ENCODE assay signal across 26 cellular contexts in genomic region chrX:118571829-118572228, GRCh38.
DNase-seq lines count a peak whose midpoint lies in the region; ATAC-seq, FAIRE-seq and TF ChIP-seq lines count a peak whose summit lies in the region.
"Had no signal": no experiment of that assay in that cellular context is flagged by ENCODE, and none has a peak within 500 bp of the region (broad histone marks: within the 10 kb centered on the region; RNA-seq: fewer than 3 reads in every experiment).

No MANE protein-coding gene starts in this region.

- CTCF ChIA-PET in HepG2 (lab: Yijun Ruan, JAX; ENCODE audit: low intra/inter-chr PET ratio, low total read pairs), result no interaction called here
- CTCF ChIA-PET in WTC11 (lab: Charles Lee), result no interaction called here

- no peak overlapping the region for H3K9ac ChIP-seq in HepG2 (ENCODE audit: insufficient read depth, low read depth, low read length)
- H3K9ac ChIP-seq in subcutaneous abdominal adipose tissue (ENCODE audit: low read length in 5 of 5), result no peak overlapping the region

- TF ChIP-seq EP300 in HepG2 (IDR thresholded peaks at IDR 0.05; ENCODE audit: low read depth in 2 of 2, low read length in 2 of 2), result no peak
- TF ChIP-seq EP300 in HepG2 (CRISPR knock-in tag; IDR thresholded peaks at IDR 0.05; ENCODE audit: borderline replicate concordance), result no peak

- intact Hi-C loops in HepG2 (cut with micrococcal nuclease; ENCODE audit: unreplicated experiment), result no loop called here

- H3K4me1 Mint-ChIP-seq in activated naive CD4-positive, alpha-beta T cell treated with anti-CD3 and anti-CD28 coated beads, Interleukin-2, amount 50 U/mL, for 24 hours, result peaks cover 23% of the 10 kb centered on the region
- H3K4me1 Mint-ChIP-seq in naive thymus-derived CD8-positive, alpha-beta T cell, result no peaks in the 10 kb centered on the region
- no peaks in the 10 kb centered on the region for H3K4me1 Mint-ChIP-seq in WTC11
- H3K4me1 Mint-ChIP-seq: activated B cell treated with CpG ODN at 0.5 μM for 24 hours, endodermal cell, memory B cell had no signal

- WGBS in HepG2 (ENCODE audit: low lambda C conversion rate), result 30% methylated on average over 3 of the region's 3 CpGs

- no peak overlapping the region for H2AFZ ChIP-seq in HepG2 (ENCODE audit: low read length)

- FAIRE-seq in HepG2 (lab: Jason Lieb, UNC), result no peak

- H3K4me1 ChIP-seq in HepG2 (ENCODE audit: insufficient read depth, low read length), result no peaks in the 10 kb centered on the region
- H3K4me1 ChIP-seq in subcutaneous abdominal adipose tissue (ENCODE audit: control insufficient read depth in 5 of 5, insufficient read depth in 5 of 5, low read length in 5 of 5), result peaks cover 0 to 15% (median 3%) of the 10 kb centered on the region in 5 donors
- H3K4me1 ChIP-seq: esophagus squamous epithelium, heart left ventricle, sigmoid colon, thyroid gland had no signal

- H3K36me3 Mint-ChIP-seq in activated naive CD4-positive, alpha-beta T cell treated with anti-CD3 and anti-CD28 coated beads, Interleukin-2, amount 50 U/mL, for 24 hours, result peaks cover 8% of the 10 kb centered on the region
- peaks cover 3 to 73% (median 4%) of the 10 kb centered on the region in 3 donors for H3K36me3 Mint-ChIP-seq in naive thymus-derived CD8-positive, alpha-beta T cell
- H3K36me3 Mint-ChIP-seq in WTC11, result no peaks in the 10 kb centered on the region

- H3K27ac Mint-ChIP-seq in activated naive CD4-positive, alpha-beta T cell treated with anti-CD3 and anti-CD28 coated beads, Interleukin-2, amount 50 U/mL, for 24 hours, result peak overlapping the region; percentile 74
- H3K27ac Mint-ChIP-seq in naive thymus-derived CD8-positive, alpha-beta T cell, result peak overlapping the region in 5 of 10 donors; percentile 2 to 85 (median 62)
- no peak overlapping the region for H3K27ac Mint-ChIP-seq in WTC11
- H3K27ac Mint-ChIP-seq: activated B cell treated with CpG ODN at 0.5 μM for 24 hours; activated CD8-positive, alpha-beta memory T cell treated with anti-CD3 and anti-CD28 coated beads, Interleukin-2, amount 10 ng/mL, durations not matched to agents 7 days and 5 days; activated naive CD4-positive, alpha-beta T cell treated with anti-CD3 and anti-CD28 coated beads, Interleukin-2, amount 10 ng/mL, durations not matched to agents 7 days and 5 days; endodermal cell; stimulated activated naive CD8-positive, alpha-beta T cell treated with anti-CD3 and anti-CD28 coated beads, Interleukin-15, Interleukin-2, amounts not matched to agents 100 ng/mL and 50 ng/mL, for 24 hours had no signal

- no peak overlapping the region for H3K4me3 Mint-ChIP-seq in activated naive CD4-positive, alpha-beta T cell treated with anti-CD3 and anti-CD28 coated beads, Interleukin-2, amount 50 U/mL, for 24 hours
- no peak overlapping the region for H3K4me3 Mint-ChIP-seq in naive thymus-derived CD8-positive, alpha-beta T cell
- no peak overlapping the region for H3K4me3 Mint-ChIP-seq in WTC11
- H3K4me3 Mint-ChIP-seq: activated B cell treated with CpG ODN at 0.5 μM for 24 hours; activated CD8-positive, alpha-beta memory T cell treated with anti-CD3 and anti-CD28 coated beads, Interleukin-2, amount 10 ng/mL, durations not matched to agents 7 days and 5 days; activated naive CD4-positive, alpha-beta T cell treated with anti-CD3 and anti-CD28 coated beads, Interleukin-2, amount 10 ng/mL, durations not matched to agents 7 days and 5 days; endodermal cell; memory B cell; stimulated activated naive CD8-positive, alpha-beta T cell treated with anti-CD3 and anti-CD28 coated beads, Interleukin-15, Interleukin-2, amounts not matched to agents 100 ng/mL and 50 ng/mL, for 24 hours had no signal

- H3K9me3 ChIP-seq in HepG2 (ENCODE audit: low read length), result no peaks in the 10 kb centered on the region
- no peaks in the 10 kb centered on the region for H3K9me3 ChIP-seq in subcutaneous abdominal adipose tissue (ENCODE audit: control insufficient read depth in 5 of 5, low read length in 5 of 5)
- H3K9me3 ChIP-seq: esophagus squamous epithelium, heart left ventricle, sigmoid colon, thyroid gland had no signal

- no TSS peak for BruUV-seq in HepG2 (replicated peaks; lab: Mats Ljungman, UMichigan)

- H3K36me3 ChIP-seq in HepG2 (replicated peaks in 1 of 2; ENCODE audit: control insufficient read depth in 1 of 2, insufficient read depth in 2 of 2, low read length in 2 of 2), result no peaks in the 10 kb centered on the region
- H3K36me3 ChIP-seq in subcutaneous abdominal adipose tissue (ENCODE audit: control insufficient read depth in 5 of 5, insufficient read depth in 5 of 5, low read length in 5 of 5), result peaks cover 0 to 23% (median 9%) of the 10 kb centered on the region in 5 donors
- H3K36me3 ChIP-seq: thyroid gland had no signal

- no peaks in the 10 kb centered on the region for H4K20me1 ChIP-seq in HepG2 (ENCODE audit: insufficient read depth, low read length)

- H3K79me2 ChIP-seq in HepG2 (ENCODE audit: insufficient read depth, low read length), result no peaks in the 10 kb centered on the region

- no peak for TF ChIP-seq POLR2A in HepG2 (IDR thresholded peaks at IDR 0.05; ENCODE audit: insufficient read depth in 1 of 2, low read depth in 2 of 2, low read length in 2 of 2)

- TF ChIP-seq RAD21 in HepG2 (CRISPR knock-in tag; IDR thresholded peaks at IDR 0.05), result no peak

- no peak overlapping the region for H3K4me3 ChIP-seq in HepG2 (replicated peaks in 1 of 3; ENCODE audit: insufficient read depth in 1 of 3, low read depth in 2 of 3, low read length in 3 of 3)
- H3K4me3 ChIP-seq in subcutaneous abdominal adipose tissue (ENCODE audit: low read depth in 1 of 5, low read length in 5 of 5), result no peak overlapping the region
- H3K4me3 ChIP-seq: esophagus squamous epithelium, heart left ventricle, sigmoid colon, thyroid gland had no signal

- POLR2A ChIA-PET in HepG2 (lab: Yijun Ruan, JAX), result no interaction called here
- POLR2A ChIA-PET in naive thymus-derived CD8-positive, alpha-beta T cell (lab: Charles Lee), result no interaction called here
- POLR2A ChIA-PET in WTC11 (lab: Charles Lee), result no interaction called here

- in situ Hi-C loops in HepG2 (cut with HindIII; ENCODE audit: extremely low pct_ligation_motif_present, low pct_unique_long_range_greater_than_20kb), result no loop called here

- DNase-seq in activated naive CD4-positive, alpha-beta T cell (lab: John Stamatoyannopoulos, UW), result no peak
- peak; percentile 78 for DNase-seq in fibroblast of gingiva (ENCODE audit: low read depth)
- peak; percentile 1 for DNase-seq in HepG2 (ENCODE audit: low spot score)
- no peak for DNase-seq in naive thymus-derived CD8-positive, alpha-beta T cell
- no peak for DNase-seq in globus pallidus (ENCODE audit: low spot score)
- no peak for DNase-seq in WTC11 (ENCODE audit: low spot score)
- DNase-seq: activated B cell treated with CpG ODN at 0.5 μM for 24 hours; activated CD8-positive, alpha-beta memory T cell treated with anti-CD3 and anti-CD28 coated beads, Interleukin-2, amount 10 ng/mL, durations not matched to agents 7 days and 5 days; activated naive CD4-positive, alpha-beta T cell treated with anti-CD3 and anti-CD28 coated beads, Interleukin-2, amount 10 ng/mL, durations not matched to agents 7 days and 5 days; anterior cingulate cortex; CD4-positive, alpha-beta memory T cell; endodermal cell; esophagus squamous epithelium; heart left ventricle; NCI-H1092 treated with DMSO at 0.1 percent for 48 hours; NCI-H187 treated with DMSO at 0.1 percent for 48 hours; NCI-H526; posterior cingulate gyrus; SHP77 treated with DMSO at 0.1 percent for 48 hours; sigmoid colon; thyroid gland had no signal

- no peak overlapping the region for H3K27ac ChIP-seq in HepG2 (ENCODE audit: extremely low read length, insufficient read depth, low read length)
- H3K27ac ChIP-seq in subcutaneous abdominal adipose tissue (ENCODE audit: low read depth, low read length), result peak overlapping the region; percentile 3
- H3K27ac ChIP-seq: 22Rv1, esophagus squamous epithelium, heart left ventricle, sigmoid colon, thyroid gland had no signal

- H3K4me2 ChIP-seq in HepG2 (ENCODE audit: low read depth, low read length), result no peak overlapping the region

- H3K9me3 Mint-ChIP-seq in activated naive CD4-positive, alpha-beta T cell treated with anti-CD3 and anti-CD28 coated beads, Interleukin-2, amount 50 U/mL, for 24 hours, result no peaks in the 10 kb centered on the region
- no peaks in the 10 kb centered on the region for H3K9me3 Mint-ChIP-seq in naive thymus-derived CD8-positive, alpha-beta T cell
- H3K9me3 Mint-ChIP-seq in WTC11, result no peaks in the 10 kb centered on the region
- H3K9me3 Mint-ChIP-seq: activated B cell treated with CpG ODN at 0.5 μM for 24 hours; activated naive CD4-positive, alpha-beta T cell treated with anti-CD3 and anti-CD28 coated beads, Interleukin-2, amount 10 ng/mL, durations not matched to agents 7 days and 5 days; CD4-positive, alpha-beta memory T cell; memory B cell; stimulated activated naive CD8-positive, alpha-beta T cell treated with anti-CD3 and anti-CD28 coated beads, Interleukin-15, Interleukin-2, amounts not matched to agents 100 ng/mL and 50 ng/mL, for 24 hours had no signal

- no peak for ATAC-seq in HepG2
- ATAC-seq in naive thymus-derived CD8-positive, alpha-beta T cell, result no peak
- ATAC-seq in WTC11, result no peak
- ATAC-seq: activated CD8-positive, alpha-beta memory T cell treated with anti-CD3 and anti-CD28 coated beads, Interleukin-2, amount 10 ng/mL, durations not matched to agents 7 days and 5 days; heart left ventricle had no signal

- TF ChIP-seq CTCF in HepG2 (CRISPR knock-in tag; IDR thresholded peaks at IDR 0.05) (no peak), WTC11 (IDR thresholded peaks at IDR 0.05) (no peak)

- H3K27me3 ChIP-seq in HepG2 (ENCODE audit: control insufficient read depth in 1 of 2, insufficient read depth in 2 of 2, low read length in 2 of 2), result no peaks in the 10 kb centered on the region
- H3K27me3 ChIP-seq in subcutaneous abdominal adipose tissue (ENCODE audit: control insufficient read depth in 5 of 5, insufficient read depth in 4 of 5, low read length in 5 of 5), result no peaks in the 10 kb centered on the region
- H3K27me3 ChIP-seq: esophagus squamous epithelium, heart left ventricle, sigmoid colon, thyroid gland had no signal

- no peaks in the 10 kb centered on the region for H3K27me3 Mint-ChIP-seq in activated naive CD4-positive, alpha-beta T cell treated with anti-CD3 and anti-CD28 coated beads, Interleukin-2, amount 50 U/mL, for 24 hours
- no peaks in the 10 kb centered on the region for H3K27me3 Mint-ChIP-seq in naive thymus-derived CD8-positive, alpha-beta T cell
- H3K27me3 Mint-ChIP-seq in WTC11 (ENCODE audit: low read depth), result no peaks in the 10 kb centered on the region
- H3K27me3 Mint-ChIP-seq: activated B cell treated with CpG ODN at 0.5 μM for 24 hours; activated CD8-positive, alpha-beta memory T cell treated with anti-CD3 and anti-CD28 coated beads, Interleukin-2, amount 10 ng/mL, durations not matched to agents 7 days and 5 days; activated naive CD4-positive, alpha-beta T cell treated with anti-CD3 and anti-CD28 coated beads, Interleukin-2, amount 10 ng/mL, durations not matched to agents 7 days and 5 days; CD4-positive, alpha-beta memory T cell; memory B cell; stimulated activated naive CD8-positive, alpha-beta T cell treated with anti-CD3 and anti-CD28 coated beads, Interleukin-15, Interleukin-2, amounts not matched to agents 100 ng/mL and 50 ng/mL, for 24 hours had no signal

TF ChIP-seq in HepG2, 621 proteins besides CTCF, POLR2A, EP300 and RAD21 (continues in another document):
- TF ChIP-seq TCF12 (IDR thresholded peaks at IDR 0.05), result no peak
- no peak for TF ChIP-seq TCF12 (CRISPR knock-in tag; IDR thresholded peaks at IDR 0.05)

TF ChIP-seq in WTC11, 78 proteins besides CTCF, POLR2A, EP300 and RAD21 (continues in another document):
- no peak for TF ChIP-seq GTF2I (CRISPR knock-in tag; conservative IDR thresholded peaks at IDR 0.05)

Comparison
In these comparisons a context has a peak if more than half of its experiments do, and no peak if none do; other contexts are left out.
1. DNase-seq: peak in fibroblast of gingiva (single experiment) and HepG2 (single experiment); none in activated naive CD4-positive, alpha-beta T cell (0 of 4), naive thymus-derived CD8-positive, alpha-beta T cell (0 of 10), globus pallidus (single experiment) and WTC11 (single experiment).